ENCODE assay signal across 1 cellular context in the genomic region with DNA sequence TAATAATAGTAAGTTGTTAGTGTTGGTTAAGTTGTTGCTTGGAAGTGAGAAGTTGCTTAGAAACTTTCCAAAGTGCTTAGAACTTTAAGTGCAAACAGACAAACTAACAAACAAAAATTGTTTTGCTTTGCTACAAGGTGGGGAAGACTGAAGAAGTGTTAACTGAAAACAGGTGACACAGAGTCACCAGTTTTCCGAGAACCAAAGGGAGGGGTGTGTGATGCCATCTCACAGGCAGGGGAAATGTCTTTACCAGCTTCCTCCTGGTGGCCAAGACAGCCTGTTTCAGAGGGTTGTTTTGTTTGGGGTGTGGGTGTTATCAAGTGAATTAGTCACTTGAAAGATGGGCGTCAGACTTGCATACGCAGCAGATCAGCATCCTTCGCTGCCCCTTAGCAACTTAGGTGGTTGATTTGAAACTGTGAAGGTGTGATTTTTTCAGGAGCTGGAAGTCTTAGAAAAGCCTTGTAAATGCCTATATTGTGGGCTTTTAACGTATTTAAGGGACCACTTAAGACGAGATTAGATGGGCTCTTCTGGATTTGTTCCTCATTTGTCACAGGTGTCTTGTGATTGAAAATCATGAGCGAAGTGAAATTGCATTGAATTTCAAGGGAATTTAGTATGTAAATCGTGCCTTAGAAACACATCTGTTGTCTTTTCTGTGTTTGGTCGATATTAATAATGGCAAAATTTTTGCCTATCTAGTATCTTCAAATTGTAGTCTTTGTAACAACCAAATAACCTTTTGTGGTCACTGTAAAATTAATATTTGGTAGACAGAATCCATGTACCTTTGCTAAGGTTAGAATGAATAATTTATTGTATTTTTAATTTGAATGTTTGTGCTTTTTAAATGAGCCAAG.
A peak's percentile ranks its signal among the peaks of the same experiment; 100 is the strongest.
TF ChIP-seq lines count a peak whose summit lies in the region.

No MANE protein-coding gene starts in this region.

TF ChIP-seq in HepG2, 621 proteins besides CTCF, POLR2A, EP300 and RAD21:
- peak; percentile 8; the same call in 1 of the 2 replicates for TF ChIP-seq SMC3 (IDR thresholded peaks at IDR 0.05; ENCODE audit: low read length)
- TF ChIP-seq SSRP1 (CRISPR knock-in tag; IDR thresholded peaks at IDR 0.05) = 0 out of 2 replicates have a peak, but pooled peaks have one; percentile 31
- no peak for TF ChIP-seq ARNT (IDR thresholded peaks at IDR 0.05)
- TF ChIP-seq MLLT10 (CRISPR knock-in tag; IDR thresholded peaks at IDR 0.05) = peak; percentile 78; the same call in 1 of the 2 replicates
- TF ChIP-seq, protein P1, sequence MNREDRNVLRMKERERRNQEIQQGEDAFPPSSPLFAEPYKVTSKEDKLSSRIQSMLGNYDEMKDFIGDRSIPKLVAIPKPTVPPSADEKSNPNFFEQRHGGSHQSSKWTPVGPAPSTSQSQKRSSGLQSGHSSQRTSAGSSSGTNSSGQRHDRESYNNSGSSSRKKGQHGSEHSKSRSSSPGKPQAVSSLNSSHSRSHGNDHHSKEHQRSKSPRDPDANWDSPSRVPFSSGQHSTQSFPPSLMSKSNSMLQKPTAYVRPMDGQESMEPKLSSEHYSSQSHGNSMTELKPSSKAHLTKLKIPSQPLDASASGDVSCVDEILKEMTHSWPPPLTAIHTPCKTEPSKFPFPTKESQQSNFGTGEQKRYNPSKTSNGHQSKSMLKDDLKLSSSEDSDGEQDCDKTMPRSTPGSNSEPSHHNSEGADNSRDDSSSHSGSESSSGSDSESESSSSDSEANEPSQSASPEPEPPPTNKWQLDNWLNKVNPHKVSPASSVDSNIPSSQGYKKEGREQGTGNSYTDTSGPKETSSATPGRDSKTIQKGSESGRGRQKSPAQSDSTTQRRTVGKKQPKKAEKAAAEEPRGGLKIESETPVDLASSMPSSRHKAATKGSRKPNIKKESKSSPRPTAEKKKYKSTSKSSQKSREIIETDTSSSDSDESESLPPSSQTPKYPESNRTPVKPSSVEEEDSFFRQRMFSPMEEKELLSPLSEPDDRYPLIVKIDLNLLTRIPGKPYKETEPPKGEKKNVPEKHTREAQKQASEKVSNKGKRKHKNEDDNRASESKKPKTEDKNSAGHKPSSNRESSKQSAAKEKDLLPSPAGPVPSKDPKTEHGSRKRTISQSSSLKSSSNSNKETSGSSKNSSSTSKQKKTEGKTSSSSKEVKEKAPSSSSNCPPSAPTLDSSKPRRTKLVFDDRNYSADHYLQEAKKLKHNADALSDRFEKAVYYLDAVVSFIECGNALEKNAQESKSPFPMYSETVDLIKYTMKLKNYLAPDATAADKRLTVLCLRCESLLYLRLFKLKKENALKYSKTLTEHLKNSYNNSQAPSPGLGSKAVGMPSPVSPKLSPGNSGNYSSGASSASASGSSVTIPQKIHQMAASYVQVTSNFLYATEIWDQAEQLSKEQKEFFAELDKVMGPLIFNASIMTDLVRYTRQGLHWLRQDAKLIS (CRISPR knock-in tag; IDR thresholded peaks at IDR 0.05) = peak; percentile 93
- TF ChIP-seq KDM2A (CRISPR knock-in tag; IDR thresholded peaks at IDR 0.05; ENCODE audit: borderline replicate concordance, low read depth) = no peak
- no peak for TF ChIP-seq ZNF773 (CRISPR knock-in tag; IDR thresholded peaks at IDR 0.05; ENCODE audit: borderline replicate concordance)
- no peak for TF ChIP-seq SATB2 (CRISPR knock-in tag; IDR thresholded peaks at IDR 0.05)
- no peak for TF ChIP-seq ZNF652 (CRISPR knock-in tag; IDR thresholded peaks at IDR 0.05; ENCODE audit: borderline replicate concordance, low read depth)
- 0 out of 2 replicates have a peak, but pooled peaks have one; percentile 31 for TF ChIP-seq MED13 (CRISPR knock-in tag; IDR thresholded peaks at IDR 0.05)
- TF ChIP-seq ZNF777 (CRISPR knock-in tag; IDR thresholded peaks at IDR 0.05) = 0 out of 2 replicates have a peak, but pooled peaks have one; percentile 22
- 0 out of 2 replicates have a peak, but pooled peaks have one; percentile 1 for TF ChIP-seq BHLHE40 (IDR thresholded peaks at IDR 0.05; ENCODE audit: low read length)
- no peak for TF ChIP-seq MED8 (CRISPR knock-in tag; IDR thresholded peaks at IDR 0.05; ENCODE audit: insufficient replicate concordance)
- 0 out of 4 replicates have a peak, but pooled peaks of 1 of the 2 experiments have one; percentile 27 for TF ChIP-seq NR2F1 (CRISPR knock-in tag; IDR thresholded peaks at IDR 0.05)
- TF ChIP-seq, protein P2, sequence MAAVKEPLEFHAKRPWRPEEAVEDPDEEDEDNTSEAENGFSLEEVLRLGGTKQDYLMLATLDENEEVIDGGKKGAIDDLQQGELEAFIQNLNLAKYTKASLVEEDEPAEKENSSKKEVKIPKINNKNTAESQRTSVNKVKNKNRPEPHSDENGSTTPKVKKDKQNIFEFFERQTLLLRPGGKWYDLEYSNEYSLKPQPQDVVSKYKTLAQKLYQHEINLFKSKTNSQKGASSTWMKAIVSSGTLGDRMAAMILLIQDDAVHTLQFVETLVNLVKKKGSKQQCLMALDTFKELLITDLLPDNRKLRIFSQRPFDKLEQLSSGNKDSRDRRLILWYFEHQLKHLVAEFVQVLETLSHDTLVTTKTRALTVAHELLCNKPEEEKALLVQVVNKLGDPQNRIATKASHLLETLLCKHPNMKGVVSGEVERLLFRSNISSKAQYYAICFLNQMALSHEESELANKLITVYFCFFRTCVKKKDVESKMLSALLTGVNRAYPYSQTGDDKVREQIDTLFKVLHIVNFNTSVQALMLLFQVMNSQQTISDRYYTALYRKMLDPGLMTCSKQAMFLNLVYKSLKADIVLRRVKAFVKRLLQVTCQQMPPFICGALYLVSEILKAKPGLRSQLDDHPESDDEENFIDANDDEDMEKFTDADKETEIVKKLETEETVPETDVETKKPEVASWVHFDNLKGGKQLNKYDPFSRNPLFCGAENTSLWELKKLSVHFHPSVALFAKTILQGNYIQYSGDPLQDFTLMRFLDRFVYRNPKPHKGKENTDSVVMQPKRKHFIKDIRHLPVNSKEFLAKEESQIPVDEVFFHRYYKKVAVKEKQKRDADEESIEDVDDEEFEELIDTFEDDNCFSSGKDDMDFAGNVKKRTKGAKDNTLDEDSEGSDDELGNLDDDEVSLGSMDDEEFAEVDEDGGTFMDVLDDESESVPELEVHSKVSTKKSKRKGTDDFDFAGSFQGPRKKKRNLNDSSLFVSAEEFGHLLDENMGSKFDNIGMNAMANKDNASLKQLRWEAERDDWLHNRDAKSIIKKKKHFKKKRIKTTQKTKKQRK (IDR thresholded peaks at IDR 0.05; ENCODE audit: low read length) = 0 out of 2 replicates have a peak, but pooled peaks have one; percentile 2
- TF ChIP-seq, protein P3, sequence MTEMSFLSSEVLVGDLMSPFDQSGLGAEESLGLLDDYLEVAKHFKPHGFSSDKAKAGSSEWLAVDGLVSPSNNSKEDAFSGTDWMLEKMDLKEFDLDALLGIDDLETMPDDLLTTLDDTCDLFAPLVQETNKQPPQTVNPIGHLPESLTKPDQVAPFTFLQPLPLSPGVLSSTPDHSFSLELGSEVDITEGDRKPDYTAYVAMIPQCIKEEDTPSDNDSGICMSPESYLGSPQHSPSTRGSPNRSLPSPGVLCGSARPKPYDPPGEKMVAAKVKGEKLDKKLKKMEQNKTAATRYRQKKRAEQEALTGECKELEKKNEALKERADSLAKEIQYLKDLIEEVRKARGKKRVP (CRISPR knock-in tag; IDR thresholded peaks at IDR 0.05) = no peak
- TF ChIP-seq, protein P4, sequence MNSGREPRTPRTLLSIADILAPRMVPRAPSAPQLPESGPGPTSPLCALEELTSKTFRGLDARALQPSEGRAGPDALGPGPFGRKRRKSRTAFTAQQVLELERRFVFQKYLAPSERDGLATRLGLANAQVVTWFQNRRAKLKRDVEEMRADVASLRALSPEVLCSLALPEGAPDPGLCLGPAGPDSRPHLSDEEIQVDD (CRISPR knock-in tag; IDR thresholded peaks at IDR 0.05; ENCODE audit: borderline replicate concordance) = no peak
- 0 out of 2 replicates have a peak, but pooled peaks have one; percentile 20 for TF ChIP-seq ZNF331 (CRISPR knock-in tag; IDR thresholded peaks at IDR 0.05)
- TF ChIP-seq ZNF761 (CRISPR knock-in tag; conservative IDR thresholded peaks at IDR 0.05) = no peak
- TF ChIP-seq RXRB (CRISPR knock-in tag; IDR thresholded peaks at IDR 0.05; ENCODE audit: borderline replicate concordance) = 0 out of 2 replicates have a peak, but pooled peaks have one; percentile 1
- TF ChIP-seq GATAD2A (CRISPR knock-in tag; IDR thresholded peaks at IDR 0.05) = 0 out of 2 replicates have a peak, but pooled peaks have one; percentile 5
- TF ChIP-seq ATM (IDR thresholded peaks at IDR 0.05; ENCODE audit: borderline replicate concordance) = no peak
- TF ChIP-seq EED (CRISPR knock-in tag; IDR thresholded peaks at IDR 0.05) = no peak
- no peak for TF ChIP-seq JUN (CRISPR knock-in tag; IDR thresholded peaks at IDR 0.05)
- no peak for TF ChIP-seq FOSL1 (CRISPR knock-in tag; IDR thresholded peaks at IDR 0.05; ENCODE audit: borderline replicate concordance)
- TF ChIP-seq MAFF (IDR thresholded peaks at IDR 0.05; ENCODE audit: low read depth, low read length) = 0 out of 2 replicates have a peak, but pooled peaks have one; percentile 36
- peak; percentile 92 for TF ChIP-seq RBM22 (optimal IDR thresholded peaks at IDR 0.05; ENCODE audit: low read length)
- 0 out of 2 replicates have a peak, but pooled peaks have one; percentile 12 for TF ChIP-seq POLR2AphosphoS5 (IDR thresholded peaks at IDR 0.05; ENCODE audit: low read depth, low read length)
- no peak for TF ChIP-seq ZNF841 (CRISPR knock-in tag; IDR thresholded peaks at IDR 0.05; ENCODE audit: borderline replicate concordance)
- TF ChIP-seq NCOR1 (IDR thresholded peaks at IDR 0.05; ENCODE audit: borderline replicate concordance, low read length) = peak; percentile 7; the same call in 1 of the 2 replicates
- peak; percentile 42; the same call in 1 of the 2 replicates for TF ChIP-seq ZC3H4 (CRISPR knock-in tag; IDR thresholded peaks at IDR 0.05; ENCODE audit: borderline replicate concordance)
- TF ChIP-seq, protein P5, sequence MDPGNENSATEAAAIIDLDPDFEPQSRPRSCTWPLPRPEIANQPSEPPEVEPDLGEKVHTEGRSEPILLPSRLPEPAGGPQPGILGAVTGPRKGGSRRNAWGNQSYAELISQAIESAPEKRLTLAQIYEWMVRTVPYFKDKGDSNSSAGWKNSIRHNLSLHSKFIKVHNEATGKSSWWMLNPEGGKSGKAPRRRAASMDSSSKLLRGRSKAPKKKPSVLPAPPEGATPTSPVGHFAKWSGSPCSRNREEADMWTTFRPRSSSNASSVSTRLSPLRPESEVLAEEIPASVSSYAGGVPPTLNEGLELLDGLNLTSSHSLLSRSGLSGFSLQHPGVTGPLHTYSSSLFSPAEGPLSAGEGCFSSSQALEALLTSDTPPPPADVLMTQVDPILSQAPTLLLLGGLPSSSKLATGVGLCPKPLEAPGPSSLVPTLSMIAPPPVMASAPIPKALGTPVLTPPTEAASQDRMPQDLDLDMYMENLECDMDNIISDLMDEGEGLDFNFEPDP (CRISPR knock-in tag; conservative IDR thresholded peaks at IDR 0.05) = no peak
- peak; percentile 80 for TF ChIP-seq POLR2G (IDR thresholded peaks at IDR 0.05; ENCODE audit: low read depth, low read length)
- TF ChIP-seq SIN3A (IDR thresholded peaks at IDR 0.05; ENCODE audit: borderline replicate concordance, low read depth, low read length) = 0 out of 2 replicates have a peak, but pooled peaks have one; percentile 54
- no peak for TF ChIP-seq SMARCE1 (IDR thresholded peaks at IDR 0.05; ENCODE audit: borderline replicate concordance)
- TF ChIP-seq SRSF4 (IDR thresholded peaks at IDR 0.05; ENCODE audit: low read depth, low read length, poor library complexity, severe bottlenecking) = peak; percentile 35
- TF ChIP-seq ZFX (CRISPR knock-in tag; IDR thresholded peaks at IDR 0.05; ENCODE audit: low read depth) = no peak
- peak; percentile 30 for TF ChIP-seq RBFOX2 (IDR thresholded peaks at IDR 0.05; ENCODE audit: low read depth, low read length)
- TF ChIP-seq PAF1 (CRISPR knock-in tag; IDR thresholded peaks at IDR 0.05) = peak; percentile 95; the same call in 1 of the 2 replicates
- TF ChIP-seq HCFC1 (IDR thresholded peaks at IDR 0.05; ENCODE audit: low read depth, low read length) = no peak
- no peak for TF ChIP-seq MAFG (CRISPR knock-in tag; IDR thresholded peaks at IDR 0.05)
- TF ChIP-seq PAX8 (CRISPR knock-in tag; IDR thresholded peaks at IDR 0.05; ENCODE audit: borderline replicate concordance) = no peak
- TF ChIP-seq SAP130 (CRISPR knock-in tag; IDR thresholded peaks at IDR 0.05; ENCODE audit: low read depth) = 0 out of 2 replicates have a peak, but pooled peaks have one; percentile 24
- TF ChIP-seq MED1 (CRISPR knock-in tag; IDR thresholded peaks at IDR 0.05) = peak; percentile 21; the same call in 1 of the 2 replicates
- peak; percentile 93 for TF ChIP-seq POLR2AphosphoS2 (IDR thresholded peaks at IDR 0.05; ENCODE audit: low read depth, low read length)
TF ChIP-seq in HepG2: peak in this region for 25.
